ENCODE assay signal across 10 cellular contexts in genomic region chr18:29164993-29165599, GRCh38.
DNase-seq lines count a peak whose midpoint lies in the region; TF ChIP-seq lines count a peak whose summit lies in the region.
"Had no signal": no experiment of that assay in that cellular context is flagged by ENCODE, and none has a peak within 500 bp of the region (broad histone marks: within the 10 kb centered on the region; RNA-seq: fewer than 3 reads in every experiment).

No MANE protein-coding gene starts in this region.

- TF ChIP-seq CTCF in retinal pigment epithelial cell (conservative IDR thresholded peaks at IDR 0.05; ENCODE audit: low read depth, low read length): no peak

- DNase-seq in Daoy (ENCODE audit: low read depth): peak; percentile 73
- DNase-seq in RPMI7951 (ENCODE audit: low read depth): peak; percentile 85
- peak; percentile 92 for DNase-seq in fibroblast of peridontal ligament (ENCODE audit: extremely low read depth)
- peak; percentile 89 for DNase-seq in retinal pigment epithelial cell (ENCODE audit: low read depth)
- DNase-seq in NCI-H187 treated with DMSO at 0.1 percent for 48 hours (lab: John Stamatoyannopoulos, UW): no peak
- no peak for DNase-seq in stimulated activated CD8-positive, alpha-beta memory T cell treated with anti-CD3 and anti-CD28 coated beads, Interleukin-4, amount 100 ng/mL, for 48 hours
- DNase-seq in iPS-NIHi11 (ENCODE audit: low spot score): no peak
- no peak for DNase-seq in NK-92 treated with Interleukin-12 subunit alpha and Interleukin-12 subunit beta, amount 100 ng/mL, for 24 hours (lab: John Stamatoyannopoulos, UW)
- DNase-seq: DND-41, testis had no signal

- H3K4me3 ChIP-seq in retinal pigment epithelial cell (ENCODE audit: low read length): no peak overlapping the region
- H3K4me3 ChIP-seq: testis had no signal

Comparison
In these comparisons a context has a peak if more than half of its experiments do, and no peak if none do; other contexts are left out.
1. DNase-seq: peak in Daoy (single experiment), RPMI7951 (single experiment), fibroblast of peridontal ligament (single experiment) and retinal pigment epithelial cell (single experiment); none in NCI-H187 treated with DMSO at 0.1 percent for 48 hours (single experiment), stimulated activated CD8-positive, alpha-beta memory T cell treated with anti-CD3 and anti-CD28 coated beads, Interleukin-4, amount 100 ng/mL, for 48 hours (single experiment), iPS-NIHi11 (single experiment) and NK-92 treated with Interleukin-12 subunit alpha and Interleukin-12 subunit beta, amount 100 ng/mL, for 24 hours (single experiment).